Comparison of ENCODE assay signal across 22 cellular contexts in genomic region chr16:24382929-24383328, GRCh38.
"Had no signal": no experiment of that assay in that cellular context is flagged by ENCODE, and none has a peak within 500 bp of the region (broad histone marks: within the 10 kb centered on the region; RNA-seq: fewer than 3 reads in every experiment).

No MANE protein-coding gene starts in this region.

- H3K36me3 ChIP-seq: heart right ventricle, upper lobe of left lung had no signal

- H3K4me3 Mint-ChIP-seq: activated CD4-positive, alpha-beta memory T cell treated with anti-CD3 and anti-CD28 coated beads for 36 hours; activated naive CD8-positive, alpha-beta T cell treated with anti-CD3 and anti-CD28 coated beads for 36 hours; central memory CD8-positive, alpha-beta T cell; neural crest cell; T-helper 17 cell had no signal

- H3K4me1 Mint-ChIP-seq: activated naive CD8-positive, alpha-beta T cell treated with anti-CD3 and anti-CD28 coated beads for 36 hours; central memory CD8-positive, alpha-beta T cell; T-helper 17 cell had no signal

- ATAC-seq: heart right ventricle; left cardiac atrium; mucosa of descending colon; psoas muscle; right cardiac atrium; stimulated activated naive CD8-positive, alpha-beta T cell treated with anti-CD3 and anti-CD28 coated beads, Interleukin-15, Interleukin-2, amounts not matched to agents 100 U/mL and 50 U/mL, for 24 hours; T-helper 17 cell had no signal

- H3K27ac Mint-ChIP-seq: activated CD4-positive, alpha-beta memory T cell treated with anti-CD3 and anti-CD28 coated beads for 36 hours; activated naive CD8-positive, alpha-beta T cell treated with anti-CD3 and anti-CD28 coated beads for 36 hours; T-helper 17 cell had no signal

- H3K9me3 ChIP-seq: psoas muscle had no signal

- H3K4me3 ChIP-seq: coronary artery, heart right ventricle, mucosa of descending colon, psoas muscle, upper lobe of left lung had no signal

- H3K4me1 ChIP-seq: heart right ventricle, psoas muscle, upper lobe of left lung had no signal

- DNase-seq: activated CD4-positive, alpha-beta memory T cell treated with anti-CD3 and anti-CD28 coated beads for 36 hours; activated CD4-positive, alpha-beta T cell treated with anti-CD3 and anti-CD28 coated beads for 4 hours; activated CD4-positive, CD25-positive, alpha-beta regulatory T cell; activated naive CD4-positive, alpha-beta T cell treated with Interleukin-2 at 50 U/mL for 16 hours; activated naive CD8-positive, alpha-beta T cell treated with anti-CD3 and anti-CD28 coated beads for 36 hours; activated T-cell treated with anti-CD3 and anti-CD28 coated beads, Interleukin-2, amount 50 U/mL, for 48 hours; heart right ventricle; islet precursor cell; left cardiac atrium; mesenchymal stem cell; mucosa of descending colon; psoas muscle; right cardiac atrium; stimulated activated CD4-positive, alpha-beta T cell treated with anti-CD3 and anti-CD28 coated beads, Interleukin-12 subunit alpha, Interleukin-12 subunit beta, amount 100 ng/mL, for 4 hours; stimulated activated CD4-positive, alpha-beta T cell treated with anti-CD3 and anti-CD28 coated beads, Interleukin-4, amount 100 ng/mL, for 4 hours; stimulated activated naive CD8-positive, alpha-beta T cell treated with anti-CD3 and anti-CD28 coated beads, Interleukin-15, Interleukin-2, amounts not matched to agents 100 U/mL and 50 U/mL, for 24 hours; SW 1271; T-helper 17 cell; upper lobe of left lung had no signal

- H3K27ac ChIP-seq: coronary artery, heart right ventricle, psoas muscle, upper lobe of left lung had no signal

- H3K27me3 ChIP-seq: heart right ventricle, upper lobe of left lung had no signal
